ENCODE assay signal across 15 cellular contexts in genomic region chr3:148951599-148952361, GRCh38. TPM values are rescaled to one million over a fixed set of nuclear protein-coding genes. Genes with fewer than 3 reads are reported as not detected.
DNase-seq lines count a peak whose midpoint lies in the region; ATAC-seq and TF ChIP-seq lines count a peak whose summit lies in the region.
"Had no signal": no experiment of that assay in that cellular context is flagged by ENCODE, and none has a peak within 500 bp of the region (broad histone marks: within the 10 kb centered on the region; RNA-seq: fewer than 3 reads in every experiment).

No MANE protein-coding gene starts in this region.

- H3K27me3 Mint-ChIP-seq in activated naive CD8-positive, alpha-beta T cell treated with anti-CD3 and anti-CD28 coated beads for 36 hours: peaks cover 3% of the 10 kb centered on the region
- H3K27me3 Mint-ChIP-seq in T-helper 17 cell: peaks cover 21% of the 10 kb centered on the region

- intact Hi-C loops in esophagus muscularis mucosa (cut with DNase I) (loop anchor here (10.0 kb wide), 1 partner anchor 63 kb away; no protein-coding TSS in a partner anchor), testis (cut with DNase I; ENCODE audit: low total_unique reads) (loop anchor here (10.0 kb wide), 2 partner anchors 323 to 523 kb away; partner anchors contain the start of gene TM4SF4)

- ATAC-seq in T-helper 17 cell: no peak

- TF ChIP-seq CTCF in LNCaP clone FGC (IDR thresholded peaks at IDR 0.05; ENCODE audit: control insufficient read depth, extremely low read depth, insufficient read depth) (no peak), esophagus muscularis mucosa (IDR thresholded peaks at IDR 0.05) (no peak), testis (IDR thresholded peaks at IDR 0.05) (no peak), tibial nerve (IDR thresholded peaks at IDR 0.05) (no peak)

- H3K4me3 Mint-ChIP-seq in activated naive CD8-positive, alpha-beta T cell treated with anti-CD3 and anti-CD28 coated beads for 36 hours: no peak overlapping the region
- no peak overlapping the region for H3K4me3 Mint-ChIP-seq in T-helper 17 cell

- H3K4me3 ChIP-seq in LNCaP clone FGC (ENCODE audit: low read depth, low read length): no peak overlapping the region
- no peak overlapping the region for H3K4me3 ChIP-seq in esophagus muscularis mucosa
- H3K4me3 ChIP-seq in muscle layer of colon (ENCODE audit: low read depth in 1 of 2, low read length in 2 of 2): no peak overlapping the region
- no peak overlapping the region for H3K4me3 ChIP-seq in testis
- H3K4me3 ChIP-seq in tibial nerve: no peak overlapping the region
- H3K4me3 ChIP-seq: MG63 had no signal

- no peaks in the 10 kb centered on the region for H3K36me3 Mint-ChIP-seq in activated naive CD8-positive, alpha-beta T cell treated with anti-CD3 and anti-CD28 coated beads for 36 hours
- H3K36me3 Mint-ChIP-seq in T-helper 17 cell (ENCODE audit: low read depth): no peaks in the 10 kb centered on the region

- H3K9me3 Mint-ChIP-seq in activated naive CD8-positive, alpha-beta T cell treated with anti-CD3 and anti-CD28 coated beads for 36 hours: no peaks in the 10 kb centered on the region

- 76% methylated on average over 4 of the region's 4 CpGs for WGBS in esophagus muscularis mucosa
- 64% methylated on average over 4 of the region's 4 CpGs for WGBS in testis, 2 donors
- WGBS in tibial nerve, 2 donors: 64 to 74% methylated on average over 4 of the region's 4 CpGs

- H3K9me3 ChIP-seq in esophagus muscularis mucosa (no peaks in the 10 kb centered on the region), muscle layer of colon (ENCODE audit: low read length) (peaks cover 4% of the 10 kb centered on the region), testis (no peaks in the 10 kb centered on the region), T-helper 17 cell (ENCODE audit: control insufficient read depth, low read length, poor library complexity, severe bottlenecking) (no peaks in the 10 kb centered on the region), tibial nerve (no peaks in the 10 kb centered on the region)
- H3K9me3 ChIP-seq: MG63 had no signal

- TF ChIP-seq POLR2A in esophagus muscularis mucosa (IDR thresholded peaks at IDR 0.05; ENCODE audit: low read depth) (no peak), testis (IDR thresholded peaks at IDR 0.05) (no peak), tibial nerve (IDR thresholded peaks at IDR 0.05) (no peak)

- no peaks in the 10 kb centered on the region for H3K27me3 ChIP-seq in esophagus muscularis mucosa
- no peaks in the 10 kb centered on the region for H3K27me3 ChIP-seq in muscle layer of colon (ENCODE audit: control insufficient read depth in 1 of 2, insufficient read depth in 2 of 2, low read length in 2 of 2)
- H3K27me3 ChIP-seq in testis: no peaks in the 10 kb centered on the region
- H3K27me3 ChIP-seq in tibial nerve: no peaks in the 10 kb centered on the region
- H3K27me3 ChIP-seq: MG63 had no signal

- H3K9ac ChIP-seq in muscle layer of colon (ENCODE audit: low read length): peak overlapping the region; percentile 13
- H3K9ac ChIP-seq: KMS-11 had no signal

- DNase-seq in LNCaP clone FGC (ENCODE audit: low read depth): peak; percentile 71
- DNase-seq in esophagus muscularis mucosa (ENCODE audit: extremely low spot score): no peak
- no peak for DNase-seq in testis
- no peak for DNase-seq in activated naive CD8-positive, alpha-beta T cell treated with anti-CD3 and anti-CD28 coated beads for 36 hours
- DNase-seq in T-helper 17 cell: no peak
- DNase-seq in GOT3 (lab: John Stamatoyannopoulos, UW): no peak
- DNase-seq in tibial nerve (ENCODE audit: low spot score in 2 of 2): no peak
- DNase-seq: COR-L47, MG63, NCI-H1105, NCI-H1694, NCI-H2107, NCI-H2227 treated with DMSO at 0.1 percent for 48 hours had no signal

- H3K27ac Mint-ChIP-seq in activated naive CD8-positive, alpha-beta T cell treated with anti-CD3 and anti-CD28 coated beads for 36 hours: no peak overlapping the region
- H3K27ac Mint-ChIP-seq in T-helper 17 cell: no peak overlapping the region

- peak overlapping the region in 3 of 4 donors; percentile 39 to 57 (median 51) for H3K27ac ChIP-seq in esophagus muscularis mucosa (replicated peaks in 1 of 4)
- peak overlapping the region; percentile 45 for H3K27ac ChIP-seq in muscle layer of colon (ENCODE audit: low read depth, low read length)
- peak overlapping the region; percentile 72 for H3K27ac ChIP-seq in testis
- H3K27ac ChIP-seq in tibial nerve: no peak overlapping the region
- H3K27ac ChIP-seq: KMS-11 had no signal

- H3K36me3 ChIP-seq in esophagus muscularis mucosa: no peaks in the 10 kb centered on the region
- no peaks in the 10 kb centered on the region for H3K36me3 ChIP-seq in muscle layer of colon (ENCODE audit: insufficient read depth, low read length)
- no peaks in the 10 kb centered on the region for H3K36me3 ChIP-seq in testis (ENCODE audit: low read depth, missing control alignments)
- H3K36me3 ChIP-seq in tibial nerve: no peaks in the 10 kb centered on the region
- H3K36me3 ChIP-seq: MG63 had no signal

- H3K4me1 ChIP-seq in esophagus muscularis mucosa (peaks cover 2 to 34% (median 24%) of the 10 kb centered on the region in 4 donors), muscle layer of colon (ENCODE audit: insufficient read depth, low read length) (peaks cover 47% of the 10 kb centered on the region), testis (peaks cover 7% of the 10 kb centered on the region), tibial nerve (peaks cover 0 to 17% (median 9%) of the 10 kb centered on the region in 4 donors)

- TF ChIP-seq EP300 in esophagus muscularis mucosa (IDR thresholded peaks at IDR 0.05) (no peak), tibial nerve (IDR thresholded peaks at IDR 0.05) (no peak)

- H3K4me1 Mint-ChIP-seq in activated naive CD8-positive, alpha-beta T cell treated with anti-CD3 and anti-CD28 coated beads for 36 hours: no peaks in the 10 kb centered on the region
- H3K4me1 Mint-ChIP-seq in T-helper 17 cell: peaks cover under 1% of the 10 kb centered on the region

RNA-seq across cellular contexts. Expression of gene GYG1, which starts 39.6 kb away (rescaled TPM):
- 100 to 1,000 TPM; 101 to 177 (median 141) TPM for total RNA-seq in esophagus muscularis mucosa
- 100 to 1,000 TPM; 128 to 138 TPM for total RNA-seq in testis
- 303 TPM for polyA plus RNA-seq in testis (ENCODE audit: insufficient read depth, low read depth, low replicate concordance)
- total RNA-seq in activated naive CD8-positive, alpha-beta T cell treated with anti-CD3 and anti-CD28 coated beads for 36 hours: 10 to 100 TPM; 20.2 to 20.6 TPM
- total RNA-seq in T-helper 17 cell: 10 to 100 TPM; 22.3 to 27.4 TPM
- total RNA-seq in tibial nerve: 10 to 100 TPM; 19.5 to 67.5 (median 26.0) TPM

Comparison
In these comparisons a context has a peak if more than half of its experiments do, and no peak if none do; other contexts are left out.
1. H3K27ac ChIP-seq: peak in esophagus muscularis mucosa (3 of 4), muscle layer of colon (single experiment) and testis (2 of 2); none in tibial nerve (0 of 4).